ENCODE assay signal across 8 cellular contexts in genomic region chr9:131728961-131729360, GRCh38. TPM values are rescaled to one million over a fixed set of nuclear protein-coding genes. Genes with fewer than 3 reads are reported as not detected.
DNase-seq lines count a peak whose midpoint lies in the region; ATAC-seq, FAIRE-seq and TF ChIP-seq lines count a peak whose summit lies in the region.

No MANE protein-coding gene starts in this region.

- no peak overlapping the region for H2AFZ ChIP-seq in GM12878 (ENCODE audit: control insufficient read depth, low read depth, low read length)

- peaks cover 90% of the 10 kb centered on the region for H3K79me2 ChIP-seq in GM12878 (ENCODE audit: control insufficient read depth, insufficient read depth, low read length)

- FAIRE-seq in GM12878 (lab: Jason Lieb, UNC), result no peak

- no TSS peak for BruUV-seq in GM12878 (replicated peaks; lab: Mats Ljungman, UMichigan)

- TF ChIP-seq RAD21 in GM12878 (IDR thresholded peaks at IDR 0.05; ENCODE audit: insufficient read depth, low read depth, low read length), result no peak

- H3K4me3 ChIP-seq in GM12878, result peak overlapping the region; percentile 63; the same call in 1 of the 2 replicates
- H3K4me3 ChIP-seq in sigmoid colon, result no peak overlapping the region

- H3K27ac ChIP-seq in GM12878 (ENCODE audit: control insufficient read depth, insufficient read depth) (peak overlapping the region; percentile 99), sigmoid colon (peak overlapping the region in 3 of 4 donors; percentile 51 to 58 (median 54))

- in situ Hi-C loops in GM12878 (cut with MboI), result loop anchor here (10.0 kb wide), 1 partner anchor 464 kb away; no protein-coding TSS in a partner anchor

- no peaks in the 10 kb centered on the region for H3K9me3 ChIP-seq in GM12878 (replicated peaks; ENCODE audit: control insufficient read depth, insufficient read depth, low read length)
- H3K9me3 ChIP-seq in sigmoid colon, result no peaks in the 10 kb centered on the region

- H3K9ac ChIP-seq in GM12878 (ENCODE audit: control insufficient read depth, insufficient read depth, low read length), result peak overlapping the region; percentile 77

- RAD21 ChIA-PET in GM12878 (lab: Charles Lee; ENCODE audit: unreplicated experiment), result interaction anchor here (0.5 to 17.7 kb wide), 11 partner anchors 9 to 487 kb away, joined by 4 to 408 read pairs (median 35); no protein-coding TSS in a partner anchor

- peaks cover 73% of the 10 kb centered on the region for H3K4me1 ChIP-seq in GM12878 (ENCODE audit: control insufficient read depth, insufficient read depth, low read length)
- H3K4me1 ChIP-seq in sigmoid colon, result peaks cover 0 to 69% (median 65%) of the 10 kb centered on the region in 4 donors

- POLR2A ChIA-PET in GM12878 (lab: Charles Lee), result interaction anchor here (0.6 to 17.4 kb wide), 7 partner anchors 9 to 107 kb away, joined by 3 to 291 read pairs (median 12); partner anchors contain the start of gene RAPGEF1

- 0% methylated on average over 3 of the region's 3 CpGs for WGBS in GM12878 (ENCODE audit: insufficient coverage, insufficient replicate concordance, low lambda C conversion rate, missing lambda C conversion rate)
- WGBS in sigmoid colon, 2 donors, result 14 to 26% methylated on average over 3 of the region's 3 CpGs

- TF ChIP-seq POLR2A in Raji (IDR thresholded peaks at IDR 0.05; ENCODE audit: insufficient read depth, low read depth, low read length) (0 out of 2 replicates have a peak, but pooled peaks have one; percentile 36), GM12878 (IDR thresholded peaks at IDR 0.05; ENCODE audit: low read depth, low read length) (peak; percentile 76), sigmoid colon (IDR thresholded peaks at IDR 0.05) (no peak)

- TF ChIP-seq EP300 in GM12878 (IDR thresholded peaks at IDR 0.05; ENCODE audit: borderline replicate concordance in 1 of 2, control insufficient read depth in 1 of 2, low read depth in 2 of 2, low read length in 2 of 2) (peak in 1 of 2 experiments; percentile 25; a peak in 1 of 4 replicates), sigmoid colon (IDR thresholded peaks at IDR 0.05) (no peak)

- intact Hi-C loops in GM12878 (cut with micrococcal nuclease; ENCODE audit: unreplicated experiment) (loop anchor here (1.0 to 2.0 kb wide), 3 partner anchors 19 to 60 kb away; no protein-coding TSS in a partner anchor), sigmoid colon (cut with DNase I) (no loop called here)

- H4K20me1 ChIP-seq in GM12878 (ENCODE audit: control insufficient read depth, insufficient read depth), result no peaks in the 10 kb centered on the region

- H3K36me3 ChIP-seq in GM12878 (ENCODE audit: control insufficient read depth in 2 of 2, insufficient read depth in 2 of 2, low read length in 1 of 2), result 0 out of 4 replicates have a peak, but pooled peaks cover 0 to 1% of the 10 kb centered on the region in 2 experiments
- H3K36me3 ChIP-seq in sigmoid colon, result no peaks in the 10 kb centered on the region

- SMC1A ChIA-PET in GM12878 (lab: Charles Lee; ENCODE audit: uncharacterized antibody, unreplicated experiment), result interaction anchor here (1.8 to 21.2 kb wide), 11 partner anchors 8 to 109 kb away, joined by 4 to 535 read pairs (median 19); no protein-coding TSS in a partner anchor

- peak overlapping the region; percentile 97 for H3K4me2 ChIP-seq in GM12878 (ENCODE audit: control insufficient read depth, insufficient read depth)

- CTCF ChIA-PET in GM12878 (lab: Yijun Ruan, JAX), result interaction anchor here (1.0 to 17.1 kb wide), 10 partner anchors 9 to 137 kb away, joined by 4 to 197 read pairs (median 12); partner anchors contain the start of gene RAPGEF1

- DNase-seq in GM12878 (ENCODE audit: low read depth, low spot score) (no peak), sigmoid colon (no peak), NCI-H446 (lab: John Stamatoyannopoulos, UW) (no peak), NCI-H1436 (lab: John Stamatoyannopoulos, UW) (no peak), NCI-H748 treated with DMSO at 0.1 percent for 48 hours (lab: John Stamatoyannopoulos, UW) (no peak)

- peak; percentile 17 for ATAC-seq in GM19025 (IDR thresholded peaks at IDR 0.05; ENCODE audit: low read depth, unreplicated experiment)
- peak; percentile 39 for ATAC-seq in GM12878
- no peak for ATAC-seq in HG03342 (IDR thresholded peaks at IDR 0.05; ENCODE audit: unreplicated experiment)

- H3K27me3 ChIP-seq in GM12878 (replicated peaks in 1 of 2; ENCODE audit: control insufficient read depth in 2 of 2, insufficient read depth in 2 of 2, low read length in 1 of 2), result no peaks in the 10 kb centered on the region
- H3K27me3 ChIP-seq in sigmoid colon, result no peaks in the 10 kb centered on the region

- TF ChIP-seq CTCF in GM12878 (IDR thresholded peaks at IDR 0.05 in 2 of 3, conservative IDR thresholded peaks at IDR 0.05 in 1 of 3; ENCODE audit: control insufficient read depth in 2 of 3, extremely low read depth in 1 of 3, insufficient read depth in 1 of 3, low read depth in 3 of 3, low read length in 3 of 3), result no peak
- TF ChIP-seq CTCF in sigmoid colon (IDR thresholded peaks at IDR 0.05), result no peak

TF ChIP-seq in GM12878, 131 proteins besides CTCF, POLR2A, EP300 and RAD21 (continues in another document):
- TF ChIP-seq MXI1 (IDR thresholded peaks at IDR 0.05; ENCODE audit: low read depth, low read length) (peak; percentile 85), SMARCA5 (IDR thresholded peaks at IDR 0.05) (peak; percentile 71), MEF2B (IDR thresholded peaks at IDR 0.05; ENCODE audit: partially characterized antibody, poor library complexity, severe bottlenecking) (no peak), WRNIP1 (IDR thresholded peaks at IDR 0.05; ENCODE audit: borderline replicate concordance, low read depth, low read length) (no peak), NR2C1 (IDR thresholded peaks at IDR 0.05) (no peak), CHD1 (IDR thresholded peaks at IDR 0.05; ENCODE audit: low read depth, low read length) (no peak), BACH1 (IDR thresholded peaks at IDR 0.05; ENCODE audit: borderline replicate concordance) (0 out of 2 replicates have a peak, but pooled peaks have one; percentile 15), PAX5 (IDR thresholded peaks at IDR 0.05; ENCODE audit: borderline replicate concordance, low read depth, low read length) (peak; percentile 13; the same call in 1 of the 2 replicates), CUX1 (IDR thresholded peaks at IDR 0.05; ENCODE audit: insufficient replicate concordance, low read depth, low read length) (no peak), HDGF (IDR thresholded peaks at IDR 0.05) (peak; percentile 85), IKZF2 (IDR thresholded peaks at IDR 0.05) (no peak), YBX1 (IDR thresholded peaks at IDR 0.05) (no peak)

RNA-seq across cellular contexts. Expression of gene RAPGEF1, which starts 10.9 kb away (rescaled TPM):
- 149 and 166 TPM in 2 replicates for total RNA-seq in GM12878 (2013; cell fraction: nucleolus; rRNA removed)
- 45.8 and 52.2 TPM in 2 replicates for total RNA-seq in GM12878 (2014; rRNA removed)
- 34.8 and 39.6 TPM in 2 replicates for total RNA-seq in GM12878 (2014; rRNA removed; fragmentation: Illumina TruSeq; extraction: Trizol)
- 113 and 115 TPM in 2 replicates for total RNA-seq in GM12878 (2021)
- polyA plus RNA-seq in GM12878 (2011; ENCODE audit: low read depth), result 25.7 TPM
- polyA plus RNA-seq in GM12878 (2011; rRNA removed), result 42.9 and 63.9 TPM in 2 replicates
- 54.2 and 61.6 TPM in 2 replicates for polyA plus RNA-seq in GM12878 (2011; cell fraction: cytosol; rRNA removed)
- polyA plus RNA-seq in GM12878 (2011; cell fraction: nucleus; rRNA removed), result 95.7 and 113 TPM in 2 replicates
- 56.2 and 57.9 TPM in 2 replicates for polyA plus RNA-seq in GM12878 (2012)
- polyA plus RNA-seq in GM12878 (2014; fragmentation: Illumina TruSeq; extraction: Trizol), result 35.7 and 53.4 TPM in 2 replicates
- under 1 TPM; 0.42 to 0.60 TPM for polyA plus RNA-seq in GM12878 (2014; fragmentation: Nextera tagmentation; extraction: Ambion mirVana)
- 73.7 and 83.1 TPM in 2 replicates for polyA plus RNA-seq in GM12878 (2014; rRNA removed)
- 10 to 100 TPM; 10.7 to 12.2 TPM for polyA plus RNA-seq in GM12878 (2016; fragmentation: Nextera tagmentation; extraction: Ambion mirVana)
- polyA minus RNA-seq in GM12878 (2011; rRNA and poly(A)+ RNA removed), result 44.3 and 62.2 TPM in 2 replicates
- polyA minus RNA-seq in GM12878 (2011; cell fraction: cytosol; rRNA and poly(A)+ RNA removed), result 22.3 and 26.7 TPM in 2 replicates
- 23.0 and 40.7 TPM in 2 replicates for polyA minus RNA-seq in GM12878 (2011; cell fraction: nucleus; rRNA and poly(A)+ RNA removed)
- total RNA-seq in sigmoid colon, result 10 to 100 TPM; 41.7 to 58.2 (median 49.0) TPM
- 10 to 100 TPM; 14.4 to 45.3 (median 20.3) TPM for polyA plus RNA-seq in sigmoid colon

Comparison
In these comparisons a context has a peak if more than half of its experiments do, and no peak if none do; other contexts are left out.
1. POLR2A ChIP-seq: peak in Raji (single experiment) and GM12878 (single experiment); none in sigmoid colon (0 of 2).